Comparison of ENCODE assay signal across 21 cellular contexts in the genomic region with DNA sequence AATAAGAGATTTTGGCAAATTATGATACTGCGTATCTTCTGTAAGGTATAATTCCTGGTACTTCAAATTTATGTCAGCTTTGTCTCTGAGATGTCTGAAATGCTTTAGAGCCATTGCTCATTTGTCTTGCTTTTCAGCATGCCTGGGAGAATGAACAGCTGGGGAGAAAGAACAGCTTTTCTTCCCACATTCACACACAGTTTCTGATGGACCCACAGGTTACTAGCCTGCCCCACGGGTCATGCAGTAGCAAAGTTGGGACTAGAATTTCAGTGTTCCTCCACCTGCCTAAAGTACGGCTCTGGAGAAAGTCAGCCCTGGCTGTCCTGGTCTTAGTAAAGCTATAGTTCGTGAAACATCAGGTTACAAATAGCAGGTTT. TPM values are rescaled to one million over a fixed set of nuclear protein-coding genes. Genes with fewer than 3 reads are reported as not detected.
A peak's percentile ranks its signal among the peaks of the same experiment; 100 is the strongest.
DNase-seq lines count a peak whose midpoint lies in the region; ATAC-seq, FAIRE-seq and TF ChIP-seq lines count a peak whose summit lies in the region.
"Had no signal": no experiment of that assay in that cellular context is flagged by ENCODE, and none has a peak within 500 bp of the region (broad histone marks: within the 10 kb centered on the region; RNA-seq: fewer than 3 reads in every experiment).

No MANE protein-coding gene starts in this region.

- peaks cover 3% of the 10 kb centered on the region for H3K36me3 Mint-ChIP-seq in endodermal cell (ENCODE audit: low read depth)
- peaks cover 15% of the 10 kb centered on the region for H3K36me3 Mint-ChIP-seq in progenitor cell of endocrine pancreas (ENCODE audit: insufficient read depth)
- peaks cover 18% of the 10 kb centered on the region for H3K36me3 Mint-ChIP-seq in WTC11

- H3K4me3 ChIP-seq in endodermal cell (ENCODE audit: low read length), result no peak overlapping the region
- H3K4me3 ChIP-seq: right atrium auricular region had no signal

- TF ChIP-seq CTCF in endodermal cell (conservative IDR thresholded peaks at IDR 0.05), result no peak
- TF ChIP-seq CTCF in progenitor cell of endocrine pancreas (IDR thresholded peaks at IDR 0.05; ENCODE audit: unreplicated experiment), result no peak
- no peak for TF ChIP-seq CTCF in WTC11 (IDR thresholded peaks at IDR 0.05)

- no peaks in the 10 kb centered on the region for H3K27me3 ChIP-seq in endodermal cell (ENCODE audit: control insufficient read depth, insufficient read depth, low read length, poor library complexity, severe bottlenecking)
- H3K27me3 ChIP-seq: right atrium auricular region had no signal

- H3K9me3 Mint-ChIP-seq in endodermal cell (peaks cover 11% of the 10 kb centered on the region), progenitor cell of endocrine pancreas (ENCODE audit: low read depth) (peaks cover 6% of the 10 kb centered on the region), WTC11 (peaks cover 14% of the 10 kb centered on the region)

- no peak overlapping the region for H3K9ac ChIP-seq in endodermal cell (ENCODE audit: extremely low read depth, low read length, poor library complexity, severe bottlenecking)

- no peaks in the 10 kb centered on the region for H3K4me1 ChIP-seq in endodermal cell (ENCODE audit: control insufficient read depth, insufficient read depth, low read length)

- FAIRE-seq in GM19239 (lab: Jason Lieb, UNC), result no peak
- FAIRE-seq: keratinocyte had no signal

- ATAC-seq in WTC11, result no peak
- ATAC-seq: activated T-cell treated with anti-CD3 and anti-CD28 coated beads, Interleukin-2, amount 50 U/mL, for 4 hours had no signal

- H3K36me3 ChIP-seq in endodermal cell (ENCODE audit: control insufficient read depth, insufficient read depth, low read length), result no peaks in the 10 kb centered on the region
- H3K36me3 ChIP-seq: right atrium auricular region had no signal

- H3K4me1 Mint-ChIP-seq in endodermal cell, result peaks cover 1% of the 10 kb centered on the region
- peaks cover 25% of the 10 kb centered on the region for H3K4me1 Mint-ChIP-seq in progenitor cell of endocrine pancreas (ENCODE audit: low read depth)
- H3K4me1 Mint-ChIP-seq in WTC11, result peaks cover 34% of the 10 kb centered on the region

- H3K27me3 Mint-ChIP-seq in endodermal cell (ENCODE audit: insufficient read depth) (no peaks in the 10 kb centered on the region), progenitor cell of endocrine pancreas (no peaks in the 10 kb centered on the region), WTC11 (ENCODE audit: low read depth) (peaks cover 3% of the 10 kb centered on the region; the same call in 1 of the 2 replicates)
- H3K27me3 Mint-ChIP-seq: activated CD4-positive, alpha-beta memory T cell treated with anti-CD3 and anti-CD28 coated beads, Interleukin-2, amount 10 ng/mL, durations not matched to agents 7 days and 5 days; CD4-positive, alpha-beta memory T cell had no signal

- CTCF ChIA-PET in WTC11 (lab: Charles Lee), result interaction anchor here (1.5 kb wide), 1 partner anchor 13 kb away, joined by 3 read pairs; no protein-coding TSS in a partner anchor

- H3K27ac Mint-ChIP-seq in endodermal cell (no peak overlapping the region), progenitor cell of endocrine pancreas (peak overlapping the region; percentile 50), WTC11 (no peak overlapping the region)
- H3K27ac Mint-ChIP-seq: activated CD4-positive, alpha-beta memory T cell treated with anti-CD3 and anti-CD28 coated beads, Interleukin-2, amount 10 ng/mL, durations not matched to agents 7 days and 5 days had no signal

- DNase-seq in AML-193 (lab: John Stamatoyannopoulos, UW) (peak; percentile 36 to 56), LHCN-M2 (ENCODE audit: low read depth) (peak; percentile 19), endodermal cell (no peak), progenitor cell of endocrine pancreas (ENCODE audit: low spot score, unreplicated experiment) (no peak), D341Med (ENCODE audit: low spot score) (no peak), GM19239 (ENCODE audit: insufficient read length, low spot score) (no peak), WTC11 (ENCODE audit: low spot score) (no peak)
- DNase-seq: activated CD4-positive, alpha-beta memory T cell treated with anti-CD3 and anti-CD28 coated beads, Interleukin-2, amount 10 ng/mL, durations not matched to agents 7 days and 5 days; activated naive CD4-positive, alpha-beta T cell treated with anti-CD3 and anti-CD28 coated beads, Interleukin-2, amount 50 U/mL, for 16 hours; activated T-cell treated with anti-CD3 and anti-CD28 coated beads, Interleukin-2, amount 50 U/mL, for 4 hours; anterior cingulate cortex; CD4-positive, alpha-beta memory T cell; DMS153; effector CD4-positive, alpha-beta T cell; foreskin melanocyte; GDM1; H7; MV-4-11; NCI-H526 had no signal

- H3K4me3 Mint-ChIP-seq in endodermal cell (no peak overlapping the region), progenitor cell of endocrine pancreas (ENCODE audit: low read depth) (no peak overlapping the region), WTC11 (no peak overlapping the region)
- H3K4me3 Mint-ChIP-seq: activated CD4-positive, alpha-beta memory T cell treated with anti-CD3 and anti-CD28 coated beads, Interleukin-2, amount 10 ng/mL, durations not matched to agents 7 days and 5 days; activated T-cell treated with anti-CD3 and anti-CD28 coated beads, Interleukin-2, amount 50 U/mL, for 4 hours; CD4-positive, alpha-beta memory T cell had no signal

- WGBS in endodermal cell (ENCODE audit: insufficient coverage in 1 of 2, insufficient read length in 1 of 2), 2 experiments, result 88 to 90% methylated on average over 4 of the region's 4 CpGs

- peak overlapping the region; percentile 1 for H3K27ac ChIP-seq in endodermal cell (ENCODE audit: low read depth, low read length)

- H3K9me3 ChIP-seq in endodermal cell (ENCODE audit: control insufficient read depth, low read length), result peaks cover 6% of the 10 kb centered on the region
- H3K9me3 ChIP-seq: right atrium auricular region had no signal

- POLR2A ChIA-PET in WTC11 (lab: Charles Lee), result interaction anchor here (0.7 to 1.3 kb wide), 2 partner anchors 9 to 12 kb away, joined by 3 read pairs; no protein-coding TSS in a partner anchor

TF ChIP-seq in WTC11, 78 proteins besides CTCF, POLR2A, EP300 and RAD21:
- TF ChIP-seq NR3C1 (CRISPR knock-in tag; conservative IDR thresholded peaks at IDR 0.05; ENCODE audit: low read depth) (no peak), TP53 (CRISPR knock-in tag; IDR thresholded peaks at IDR 0.05) (no peak), ARID4B (CRISPR knock-in tag; IDR thresholded peaks at IDR 0.05; ENCODE audit: borderline replicate concordance) (no peak), E2F4 (CRISPR knock-in tag; IDR thresholded peaks at IDR 0.05; ENCODE audit: borderline replicate concordance, low read depth) (no peak), ZNF416 (CRISPR knock-in tag; IDR thresholded peaks at IDR 0.05) (no peak), JAZF1 (CRISPR knock-in tag; IDR thresholded peaks at IDR 0.05) (no peak)
- TF ChIP-seq, protein P1, sequence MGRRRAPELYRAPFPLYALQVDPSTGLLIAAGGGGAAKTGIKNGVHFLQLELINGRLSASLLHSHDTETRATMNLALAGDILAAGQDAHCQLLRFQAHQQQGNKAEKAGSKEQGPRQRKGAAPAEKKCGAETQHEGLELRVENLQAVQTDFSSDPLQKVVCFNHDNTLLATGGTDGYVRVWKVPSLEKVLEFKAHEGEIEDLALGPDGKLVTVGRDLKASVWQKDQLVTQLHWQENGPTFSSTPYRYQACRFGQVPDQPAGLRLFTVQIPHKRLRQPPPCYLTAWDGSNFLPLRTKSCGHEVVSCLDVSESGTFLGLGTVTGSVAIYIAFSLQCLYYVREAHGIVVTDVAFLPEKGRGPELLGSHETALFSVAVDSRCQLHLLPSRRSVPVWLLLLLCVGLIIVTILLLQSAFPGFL (CRISPR knock-in tag; IDR thresholded peaks at IDR 0.05; ENCODE audit: borderline replicate concordance), result no peak

RNA-seq across cellular contexts. Expression of gene GALNT2, which starts 12.2 kb away (rescaled TPM):
- 77.3 and 81.6 TPM in 2 replicates for total RNA-seq in LHCN-M2 (2014; rRNA removed)
- 78.4 TPM for polyA plus RNA-seq in LHCN-M2 (2012)
- total RNA-seq in endodermal cell, result 10 to 100 TPM; 41.6 to 63.5 TPM
- polyA plus RNA-seq in endodermal cell (2013, experiment 1 of 2), result 85.8 TPM
- polyA plus RNA-seq in endodermal cell (2013, experiment 2 of 2), result 77.5 TPM
- 92.4 and 95.2 TPM in 2 replicates for total RNA-seq in progenitor cell of endocrine pancreas
- total RNA-seq in WTC11 (2021), result 74.8 to 84.6 TPM (median 81.9 TPM) in 3 replicates

Comparison
In these comparisons a context has a peak if more than half of its experiments do, and no peak if none do; other contexts are left out.
1. DNase-seq: peak in AML-193 (2 of 2) and LHCN-M2 (single experiment); none in endodermal cell (single experiment), progenitor cell of endocrine pancreas (single experiment), D341Med (single experiment), GM19239 (single experiment) and WTC11 (single experiment).